8 cellular contexts compared by ENCODE assay signal in genomic region chr1:150578278-150579109, GRCh38. TPM values are rescaled to one million over a fixed set of nuclear protein-coding genes. Genes with fewer than 3 reads are reported as not detected.
DNase-seq lines count a peak whose midpoint lies in the region; ATAC-seq and TF ChIP-seq lines count a peak whose summit lies in the region.

No MANE protein-coding gene starts in this region.

- ATAC-seq in natural killer cell treated with Interleukin-12 subunit alpha and Interleukin-12 subunit beta and Interleukin-15 and Interleukin-18, amount 100 ng/mL, for 72 hours, result peak; percentile 1 to 4
- ATAC-seq in upper lobe of right lung, result peak; percentile 38

- no peaks in the 10 kb centered on the region for H3K27me3 ChIP-seq in BLaER1
- no peaks in the 10 kb centered on the region for H3K27me3 ChIP-seq in H7 (ENCODE audit: control insufficient read depth, insufficient read depth, low read length)
- H3K27me3 ChIP-seq in upper lobe of right lung, result no peaks in the 10 kb centered on the region

- no peaks in the 10 kb centered on the region for H3K27me3 Mint-ChIP-seq in activated T-cell treated with anti-CD3 and anti-CD28 coated beads, Interleukin-2, amount 50 U/mL, for 24 hours
- H3K27me3 Mint-ChIP-seq in natural killer cell treated with Interleukin-12 subunit alpha and Interleukin-12 subunit beta and Interleukin-15 and Interleukin-18, amount 100 ng/mL, for 72 hours, result no peaks in the 10 kb centered on the region

- H3K9me3 ChIP-seq in BLaER1 (no peaks in the 10 kb centered on the region), upper lobe of right lung (no peaks in the 10 kb centered on the region)

- H3K4me1 ChIP-seq in BLaER1 (peaks cover 66% of the 10 kb centered on the region), upper lobe of right lung (peaks cover 37% of the 10 kb centered on the region)

- H3K27ac ChIP-seq in BLaER1 (peak overlapping the region; percentile 99), upper lobe of right lung (peak overlapping the region; percentile 100)

- intact Hi-C loops in upper lobe of right lung (cut with DNase I), result loop anchor here (10.0 kb wide), 1 partner anchor 46 kb away; the partner anchor contains the start of gene ENSA

- H3K36me3 Mint-ChIP-seq in activated T-cell treated with anti-CD3 and anti-CD28 coated beads, Interleukin-2, amount 50 U/mL, for 24 hours (ENCODE audit: low read depth), result peaks cover 59% of the 10 kb centered on the region
- peaks cover 46% of the 10 kb centered on the region for H3K36me3 Mint-ChIP-seq in natural killer cell treated with Interleukin-12 subunit alpha and Interleukin-12 subunit beta and Interleukin-15 and Interleukin-18, amount 100 ng/mL, for 72 hours

- H3K9ac ChIP-seq in BLaER1, result peak overlapping the region; percentile 99

- TF ChIP-seq CTCF in upper lobe of right lung (IDR thresholded peaks at IDR 0.05), result no peak

- H3K4me1 Mint-ChIP-seq in activated T-cell treated with anti-CD3 and anti-CD28 coated beads, Interleukin-2, amount 50 U/mL, for 24 hours (ENCODE audit: low read depth), result peaks cover 39% of the 10 kb centered on the region
- peaks cover 49 to 50% of the 10 kb centered on the region in 2 donors for H3K4me1 Mint-ChIP-seq in natural killer cell treated with Interleukin-12 subunit alpha and Interleukin-12 subunit beta and Interleukin-15 and Interleukin-18, amount 100 ng/mL, for 72 hours (ENCODE audit: low read depth in 2 of 2)

- H3K4me3 ChIP-seq in BLaER1 (peak overlapping the region; percentile 100), H7 (ENCODE audit: insufficient read depth, low read depth, low read length) (peak overlapping the region; percentile 99), upper lobe of right lung (peak overlapping the region; percentile 88)

- H3K27ac Mint-ChIP-seq in activated T-cell treated with anti-CD3 and anti-CD28 coated beads, Interleukin-2, amount 50 U/mL, for 24 hours, result peak overlapping the region; percentile 99
- H3K27ac Mint-ChIP-seq in natural killer cell treated with Interleukin-12 subunit alpha and Interleukin-12 subunit beta and Interleukin-15 and Interleukin-18, amount 100 ng/mL, for 72 hours, result peak overlapping the region; percentile 98 to 100

- no peaks in the 10 kb centered on the region for H3K9me3 Mint-ChIP-seq in activated T-cell treated with anti-CD3 and anti-CD28 coated beads, Interleukin-2, amount 50 U/mL, for 24 hours
- H3K9me3 Mint-ChIP-seq in natural killer cell treated with Interleukin-12 subunit alpha and Interleukin-12 subunit beta and Interleukin-15 and Interleukin-18, amount 100 ng/mL, for 72 hours, result no peaks in the 10 kb centered on the region

- H3K4me3 Mint-ChIP-seq in activated T-cell treated with anti-CD3 and anti-CD28 coated beads, Interleukin-2, amount 50 U/mL, for 24 hours, result peak overlapping the region; percentile 99
- peak overlapping the region; percentile 92 for H3K4me3 Mint-ChIP-seq in natural killer cell treated with Interleukin-12 subunit alpha and Interleukin-12 subunit beta and Interleukin-15 and Interleukin-18, amount 100 ng/mL, for 72 hours

- peak overlapping the region; percentile 96 for H3K4me2 ChIP-seq in BLaER1

- peaks cover 44% of the 10 kb centered on the region for H3K36me3 ChIP-seq in BLaER1
- peaks cover 28% of the 10 kb centered on the region for H3K36me3 ChIP-seq in H7 (replicated peaks; ENCODE audit: control insufficient read depth, insufficient read depth, low read length)
- peaks cover 50% of the 10 kb centered on the region for H3K36me3 ChIP-seq in upper lobe of right lung

- H4K20me1 ChIP-seq in BLaER1, result peaks cover 58% of the 10 kb centered on the region

- DNase-seq in H7, result no peak
- peak; percentile 67 for DNase-seq in NCI-H345 (lab: John Stamatoyannopoulos, UW)
- peak; percentile 78 for DNase-seq in activated T-cell treated with anti-CD3 and anti-CD28 coated beads, Interleukin-2, amount 50 U/mL, for 24 hours
- DNase-seq in fibroblast of peridontal ligament (ENCODE audit: extremely low read depth), result peak; percentile 90
- DNase-seq in natural killer cell treated with Interleukin-12 subunit alpha and Interleukin-12 subunit beta and Interleukin-15 and Interleukin-18, amount 100 ng/mL, for 72 hours (ENCODE audit: low spot score), result peak; percentile 74
- DNase-seq in upper lobe of right lung, result peak; percentile 75
- no peak for DNase-seq in central memory CD4-positive, alpha-beta T cell

RNA-seq across cellular contexts. Expression of gene MCL1, which starts 0.9 kb away (rescaled TPM):
- total RNA-seq in H7 (2014; rRNA removed; shearing (Covaris generic)), result 165 and 234 TPM in 2 replicates
- 100 to 1,000 TPM; 199 to 333 TPM for total RNA-seq in natural killer cell treated with Interleukin-12 subunit alpha and Interleukin-12 subunit beta and Interleukin-15 and Interleukin-18, amount 100 ng/mL, for 72 hours
- 325 TPM for total RNA-seq in upper lobe of right lung

RNA-seq across cellular contexts. Expression of gene ADAMTSL4, which starts 29.3 kb away (rescaled TPM):
- total RNA-seq in H7 (2014; rRNA removed; shearing (Covaris generic)), result 4.2 and 8.1 TPM in 2 replicates
- total RNA-seq in natural killer cell treated with Interleukin-12 subunit alpha and Interleukin-12 subunit beta and Interleukin-15 and Interleukin-18, amount 100 ng/mL, for 72 hours, result 1 to 10 TPM in 1 of 2 donors, under 1 TPM in 1; 0.48 to 1.0 TPM
- total RNA-seq in upper lobe of right lung, result 99.2 TPM

RNA-seq across cellular contexts. Expression of gene ENSA, which starts 50.9 kb away (rescaled TPM):
- 373 and 448 TPM in 2 replicates for total RNA-seq in H7 (2014; rRNA removed; shearing (Covaris generic))
- total RNA-seq in natural killer cell treated with Interleukin-12 subunit alpha and Interleukin-12 subunit beta and Interleukin-15 and Interleukin-18, amount 100 ng/mL, for 72 hours, result 100 to 1,000 TPM; 214 to 249 TPM
- 188 TPM for total RNA-seq in upper lobe of right lung

Comparison
In these comparisons a context has a peak if more than half of its experiments do, and no peak if none do; other contexts are left out.
1. DNase-seq: peak in NCI-H345 (single experiment), activated T-cell treated with anti-CD3 and anti-CD28 coated beads, Interleukin-2, amount 50 U/mL, for 24 hours (single experiment), fibroblast of peridontal ligament (single experiment), natural killer cell treated with Interleukin-12 subunit alpha and Interleukin-12 subunit beta and Interleukin-15 and Interleukin-18, amount 100 ng/mL, for 72 hours (single experiment) and upper lobe of right lung (single experiment); none in H7 (single experiment) and central memory CD4-positive, alpha-beta T cell (single experiment).
2. RNA of gene ADAMTSL4, which starts 29.3 kb away (total RNA-seq): 99.2 TPM in upper lobe of right lung (single experiment); 4.2 to 8.1 TPM in H7 and 0.48 to 1.0 TPM in natural killer cell treated with Interleukin-12 subunit alpha and Interleukin-12 subunit beta and Interleukin-15 and Interleukin-18, amount 100 ng/mL, for 72 hours; every median in the first group is over 10 times any median in the second.
3. Peak in every context shown above with its lines, with median percentiles within 50 percentile points of each other: H3K4me3 ChIP-seq.